2 cellular contexts compared by ENCODE assay signal in genomic region chr2:195572894-195573293, GRCh38.
TF ChIP-seq lines count a peak whose summit lies in the region.

No MANE protein-coding gene starts in this region.

TF ChIP-seq in HepG2, 621 proteins besides CTCF, POLR2A, EP300 and RAD21:
- peak in 1 of 2 experiments; percentile 67; a peak in 2 of 4 replicates for TF ChIP-seq ATF4 (CRISPR knock-in tag; IDR thresholded peaks at IDR 0.05)
- TF ChIP-seq CCAR2 (optimal IDR thresholded peaks at IDR 0.05; ENCODE audit: low read depth, low read length), result no peak
- TF ChIP-seq PLRG1 (conservative IDR thresholded peaks at IDR 0.05), result no peak
- no peak for TF ChIP-seq TEAD3 (CRISPR knock-in tag; optimal IDR thresholded peaks at IDR 0.05; ENCODE audit: borderline replicate concordance)
- TF ChIP-seq RORA (CRISPR knock-in tag; IDR thresholded peaks at IDR 0.05), result no peak
- no peak for TF ChIP-seq SNRNP70 (IDR thresholded peaks at IDR 0.05; ENCODE audit: low read depth, low read length)
- TF ChIP-seq ZBTB38 (CRISPR knock-in tag; IDR thresholded peaks at IDR 0.05), result no peak
- TF ChIP-seq ATF7 (IDR thresholded peaks at IDR 0.05), result 0 out of 2 replicates have a peak, but pooled peaks have one; percentile 22
- TF ChIP-seq ATF7 (CRISPR knock-in tag; IDR thresholded peaks at IDR 0.05), result no peak
- TF ChIP-seq ADNP (CRISPR knock-in tag; IDR thresholded peaks at IDR 0.05), result no peak

TF ChIP-seq in IMR-90, 13 proteins besides CTCF, POLR2A, EP300 and RAD21:
- no peak for TF ChIP-seq MAFK (IDR thresholded peaks at IDR 0.05; ENCODE audit: low read depth, low read length)
- TF ChIP-seq MXI1 (IDR thresholded peaks at IDR 0.05; ENCODE audit: borderline replicate concordance, low read depth, low read length), result no peak
- no peak for TF ChIP-seq BHLHE40 (IDR thresholded peaks at IDR 0.05; ENCODE audit: low read depth, low read length)
- TF ChIP-seq USF2 (IDR thresholded peaks at IDR 0.05; ENCODE audit: low read depth, low read length), result no peak
- no peak for TF ChIP-seq ELK1 (IDR thresholded peaks at IDR 0.05; ENCODE audit: borderline replicate concordance, low read depth, low read length)
- TF ChIP-seq SMC3 (IDR thresholded peaks at IDR 0.05; ENCODE audit: low read depth, low read length), result no peak
- TF ChIP-seq FOS (IDR thresholded peaks at IDR 0.05; ENCODE audit: low read depth, low read length), result no peak
